In genomic region chr4:7439699-7440098, GRCh38 we compare ENCODE assay signal across 2 cellular contexts.
TF ChIP-seq lines count a peak whose summit lies in the region.

No MANE protein-coding gene starts in this region.

TF ChIP-seq in HepG2, 621 proteins besides CTCF, POLR2A, EP300 and RAD21:
- TF ChIP-seq ZNF329 (CRISPR knock-in tag; IDR thresholded peaks at IDR 0.05; ENCODE audit: low read depth) (no peak), ZNF235 (CRISPR knock-in tag; IDR thresholded peaks at IDR 0.05; ENCODE audit: borderline replicate concordance) (no peak), ZSCAN25 (CRISPR knock-in tag; IDR thresholded peaks at IDR 0.05) (no peak), CREB1 (IDR thresholded peaks at IDR 0.05) (peak; percentile 89), CREB1 (CRISPR knock-in tag; IDR thresholded peaks at IDR 0.05) (no peak), ATF7 (IDR thresholded peaks at IDR 0.05) (peak; percentile 42), ATF7 (CRISPR knock-in tag; IDR thresholded peaks at IDR 0.05) (no peak)
TF ChIP-seq in HepG2: peak in this region for 2.

TF ChIP-seq in H1, 55 proteins besides CTCF, POLR2A, EP300 and RAD21:
- no peak for TF ChIP-seq EGR1 (IDR thresholded peaks at IDR 0.05; ENCODE audit: borderline replicate concordance, low read depth, low read length)
- TF ChIP-seq ATF2 (IDR thresholded peaks at IDR 0.05; ENCODE audit: low read length), result no peak
- no peak for TF ChIP-seq CBX8 (IDR thresholded peaks at IDR 0.05; ENCODE audit: borderline replicate concordance, low read depth, low read length)
- TF ChIP-seq MAX (IDR thresholded peaks at IDR 0.05), result no peak
- no peak for TF ChIP-seq TAF1 (IDR thresholded peaks at IDR 0.05; ENCODE audit: low read depth, low read length)
- no peak for TF ChIP-seq POU5F1 (IDR thresholded peaks at IDR 0.05; ENCODE audit: low read depth, low read length)
- no peak for TF ChIP-seq EZH2 (IDR thresholded peaks at IDR 0.05; ENCODE audit: low read depth, low read length, severe bottlenecking)
- no peak for TF ChIP-seq FOSL1 (IDR thresholded peaks at IDR 0.05; ENCODE audit: insufficient read depth, low read depth, low read length)
- no peak for TF ChIP-seq ASH2L (IDR thresholded peaks at IDR 0.05; ENCODE audit: low read length)
- no peak for TF ChIP-seq ZNF274 (IDR thresholded peaks at IDR 0.05; ENCODE audit: borderline replicate concordance, extremely low read depth, low read length)
- TF ChIP-seq ATF3 (IDR thresholded peaks at IDR 0.05; ENCODE audit: insufficient read depth, low read depth, low read length), result no peak
- TF ChIP-seq SP1 (IDR thresholded peaks at IDR 0.05; ENCODE audit: low read depth, low read length), result no peak
- TF ChIP-seq CTBP2 (IDR thresholded peaks at IDR 0.05; ENCODE audit: borderline replicate concordance, insufficient read depth, insufficient read length, low read length), result no peak
- TF ChIP-seq SIN3A (conservative IDR thresholded peaks at IDR 0.05 in 1 of 2, IDR thresholded peaks at IDR 0.05 in 1 of 2; ENCODE audit: low read depth in 1 of 2, low read length in 2 of 2), result no peak
- no peak for TF ChIP-seq CEBPB (IDR thresholded peaks at IDR 0.05; ENCODE audit: low read depth, low read length)
- TF ChIP-seq KDM5A (IDR thresholded peaks at IDR 0.05; ENCODE audit: low read length), result no peak
- TF ChIP-seq SAP30 (IDR thresholded peaks at IDR 0.05; ENCODE audit: insufficient read depth, insufficient replicate concordance, low read length), result no peak
- no peak for TF ChIP-seq PHF8 (conservative IDR thresholded peaks at IDR 0.05; ENCODE audit: low read depth, low read length)
